Comparison of ENCODE assay signal across 16 cellular contexts in genomic region chr1:67675800-67676199, GRCh38. TPM values are rescaled to one million over a fixed set of nuclear protein-coding genes. Genes with fewer than 3 reads are reported as not detected.
DNase-seq lines count a peak whose midpoint lies in the region; ATAC-seq and TF ChIP-seq lines count a peak whose summit lies in the region.
"Had no signal": no experiment of that assay in that cellular context is flagged by ENCODE, and none has a peak within 500 bp of the region (broad histone marks: within the 10 kb centered on the region; RNA-seq: fewer than 3 reads in every experiment).

No MANE protein-coding gene starts in this region.

- CTCF ChIA-PET in OCI-LY7 (lab: Charles Lee; ENCODE audit: unreplicated experiment), result interaction anchor here (0.6 to 0.9 kb wide), 2 partner anchors 9 to 244 kb away, joined by 3 to 4 read pairs; no protein-coding TSS in a partner anchor

- ATAC-seq in GM19035 (IDR thresholded peaks at IDR 0.05; ENCODE audit: unreplicated experiment) (peak; percentile 86), HG02943 (IDR thresholded peaks at IDR 0.05; ENCODE audit: low read depth, unreplicated experiment) (peak; percentile 76)
- ATAC-seq: left ventricle myocardium superior had no signal

- no peaks in the 10 kb centered on the region for H3K79me2 ChIP-seq in OCI-LY7 (ENCODE audit: insufficient read depth, low read depth, low read length)

- H3K27ac ChIP-seq in OCI-LY7 (ENCODE audit: low read depth, low read length, poor library complexity, severe bottlenecking) (peak overlapping the region; percentile 85), ovary (no peak overlapping the region)
- H3K27ac ChIP-seq: SK-N-MC had no signal

- no peak for TF ChIP-seq EP300 in ovary (IDR thresholded peaks at IDR 0.05)

- BruUV-seq in OCI-LY7 (replicated peaks; lab: Mats Ljungman, UMichigan), result no TSS peak

- H2AFZ ChIP-seq in OCI-LY7 (ENCODE audit: low read length), result peak overlapping the region; percentile 85

- no peaks in the 10 kb centered on the region for H4K20me1 ChIP-seq in OCI-LY7 (ENCODE audit: insufficient read depth, low read length)

- TF ChIP-seq CTCF in OCI-LY7 (conservative IDR thresholded peaks at IDR 0.05; ENCODE audit: low read length), result no peak
- no peak for TF ChIP-seq CTCF in ovary (IDR thresholded peaks at IDR 0.05)

- no peak for TF ChIP-seq POLR2A in ovary (IDR thresholded peaks at IDR 0.05)

- WGBS in ovary, 3 donors, result 37 to 55% (median 39%) methylated on average over 2 of the region's 2 CpGs

- H3K9me3 ChIP-seq in OCI-LY7 (ENCODE audit: low read length) (no peaks in the 10 kb centered on the region), ovary (no peaks in the 10 kb centered on the region)

- intact Hi-C loops in OCI-LY7 (cut with micrococcal nuclease; ENCODE audit: unreplicated experiment), result loop anchor here (1.0 to 2.0 kb wide), 2 partner anchors 10 to 61 kb away; no protein-coding TSS in a partner anchor
- intact Hi-C loops in ovary (cut with DNase I), result no loop called here

- DNase-seq in AG08396 (ENCODE audit: low spot score) (peak; percentile 14), OCI-LY7 (ENCODE audit: low spot score) (peak; percentile 92), DMS114 treated with DMSO at 0.1 percent for 48 hours (lab: John Stamatoyannopoulos, UW; ENCODE audit: unreplicated experiment) (no peak), SIG-M5 (lab: John Stamatoyannopoulos, UW) (no peak), ovary (no peak), T-helper 1 cell (no peak)
- DNase-seq: activated effector memory CD4-positive, alpha-beta T cell treated with anti-CD3 and anti-CD28 coated beads, Interleukin-2, amount 50 U/mL, for 16 hours; DMS79 treated with DMSO at 0.1 percent for 48 hours; HFFc6; KG1; left ventricle myocardium superior; NCI-H446; occipital lobe had no signal

- no peaks in the 10 kb centered on the region for H3K27me3 ChIP-seq in ovary

- no peaks in the 10 kb centered on the region for H3K9me2 ChIP-seq in OCI-LY7 (ENCODE audit: insufficient read depth, low read length)

- H3K4me3 ChIP-seq in OCI-LY7 (ENCODE audit: low read depth, low read length, poor library complexity, severe bottlenecking) (peak overlapping the region; percentile 20), ovary (no peak overlapping the region)
- H3K4me3 ChIP-seq: SK-N-MC had no signal

- peak overlapping the region; percentile 68 for H3K4me2 ChIP-seq in OCI-LY7 (ENCODE audit: low read length)

- H3K4me1 ChIP-seq in OCI-LY7 (ENCODE audit: insufficient read depth, low read length, poor library complexity, severe bottlenecking), result peaks cover 48% of the 10 kb centered on the region
- H3K4me1 ChIP-seq in ovary (ENCODE audit: insufficient read depth), result peaks cover 5% of the 10 kb centered on the region

- POLR2A ChIA-PET in OCI-LY7 (lab: Charles Lee), result interaction anchor here (0.6 to 5.4 kb wide), 19 partner anchors 8 to 244 kb away, joined by 3 to 89 read pairs (median 6); partner anchors contain the start of gene GADD45A

- H3K36me3 ChIP-seq in OCI-LY7 (ENCODE audit: insufficient read depth, low read length) (no peaks in the 10 kb centered on the region), ovary (no peaks in the 10 kb centered on the region)

RNA-seq across cellular contexts. Expression of gene GADD45A, which starts 9.2 kb away (rescaled TPM):
- total RNA-seq in OCI-LY7 (2014; rRNA removed; shearing (Covaris generic)), result 46.8 and 60.7 TPM in 2 replicates
- total RNA-seq in OCI-LY7 (2022) (48.6 and 54.9 TPM in 2 replicates), ovary (100 to 1,000 TPM in 1 of 7 donors, 10 to 100 TPM in 6; 22.1 to 132 (median 36.2) TPM)
- 100 to 1,000 TPM in 1 of 2 donors, 10 to 100 TPM in 1; 49.2 to 103 TPM for polyA plus RNA-seq in ovary

Comparison
In these comparisons a context has a peak if more than half of its experiments do, and no peak if none do; other contexts are left out.
1. DNase-seq: peak in AG08396 (single experiment) and OCI-LY7 (single experiment); none in DMS114 treated with DMSO at 0.1 percent for 48 hours (single experiment), SIG-M5 (single experiment), ovary (0 of 5) and T-helper 1 cell (0 of 5).